ENCODE assay signal across 18 cellular contexts in genomic region chr5:166909040-166909439, GRCh38.
A peak's percentile ranks its signal among the peaks of the same experiment; 100 is the strongest.
DNase-seq lines count a peak whose midpoint lies in the region; ATAC-seq and TF ChIP-seq lines count a peak whose summit lies in the region.
"Had no signal": no experiment of that assay in that cellular context is flagged by ENCODE, and none has a peak within 500 bp of the region (broad histone marks: within the 10 kb centered on the region; RNA-seq: fewer than 3 reads in every experiment).

No MANE protein-coding gene starts in this region.

- H4K20me1 ChIP-seq in SK-N-SH (ENCODE audit: insufficient read depth): no peaks in the 10 kb centered on the region

- H3K9me2 ChIP-seq in SK-N-SH: no peaks in the 10 kb centered on the region

- CTCF ChIA-PET in SK-N-SH (lab: Yijun Ruan, JAX): no interaction called here

- no peak overlapping the region for H3K4me2 ChIP-seq in SK-N-SH

- H3K79me2 ChIP-seq in SK-N-SH (ENCODE audit: insufficient read depth): no peaks in the 10 kb centered on the region; the same call in 1 of the 2 replicates

- POLR2A ChIA-PET in SK-N-SH (lab: Yijun Ruan, JAX): no interaction called here

- no peaks in the 10 kb centered on the region for H3K36me3 ChIP-seq in SK-N-SH (replicated peaks in 1 of 2; ENCODE audit: control insufficient read depth in 1 of 2, insufficient read depth in 2 of 2, low read length in 1 of 2)
- H3K36me3 ChIP-seq: pancreas, transverse colon had no signal

- TF ChIP-seq RAD21 in SK-N-SH (IDR thresholded peaks at IDR 0.05; ENCODE audit: low read length): no peak

- no peaks in the 10 kb centered on the region for H3F3A ChIP-seq in SK-N-SH (replicated peaks; ENCODE audit: insufficient read depth)

- H3K27ac ChIP-seq in SK-N-SH (ENCODE audit: low read depth in 2 of 2, low read length in 1 of 2): no peak overlapping the region
- H3K27ac ChIP-seq in foreskin keratinocyte: no peak overlapping the region
- H3K27ac ChIP-seq: pancreas, skin epidermis, transverse colon had no signal

- ATAC-seq in SK-N-SH treated with all-trans-retinoic acid at 6 μM for 48 hours (no peak), foreskin keratinocyte (peak; percentile 94), GM18502 (IDR thresholded peaks at IDR 0.05; ENCODE audit: poor library complexity, unreplicated experiment) (no peak), HG02763 (IDR thresholded peaks at IDR 0.05; ENCODE audit: unreplicated experiment) (no peak), GM18519 (IDR thresholded peaks at IDR 0.05; ENCODE audit: low FRiP score, unreplicated experiment) (no peak)
- ATAC-seq: pancreas had no signal

- H3K9ac ChIP-seq in SK-N-SH: no peak overlapping the region

- TF ChIP-seq CTCF in SK-N-SH (IDR thresholded peaks at IDR 0.05): no peak
- TF ChIP-seq CTCF in astrocyte of the cerebellum (IDR thresholded peaks at IDR 0.05; ENCODE audit: low read depth, low read length, missing control alignments): no peak
- no peak for TF ChIP-seq CTCF in foreskin keratinocyte (conservative IDR thresholded peaks at IDR 0.05)

- no peak for TF ChIP-seq EP300 in SK-N-SH (IDR thresholded peaks at IDR 0.05; ENCODE audit: borderline replicate concordance in 1 of 2, low read depth in 1 of 2, low read length in 1 of 2)

- no peaks in the 10 kb centered on the region for H3K9me3 ChIP-seq in SK-N-SH
- H3K9me3 ChIP-seq: pancreas, transverse colon had no signal

- no peaks in the 10 kb centered on the region for H3K27me3 ChIP-seq in SK-N-SH (ENCODE audit: insufficient read depth)
- H3K27me3 ChIP-seq in foreskin keratinocyte: no peaks in the 10 kb centered on the region
- H3K27me3 ChIP-seq: pancreas, transverse colon had no signal

- no peak overlapping the region for H2AFZ ChIP-seq in SK-N-SH (ENCODE audit: low read depth)

- in situ Hi-C loops in astrocyte of the cerebellum (cut with HindIII; ENCODE audit: low sequenced_read_pairs): no loop called here

- H3K4me1 ChIP-seq in SK-N-SH (ENCODE audit: control insufficient read depth in 1 of 2, insufficient read depth in 2 of 2, low read depth in 1 of 2, low read length in 1 of 2) (no peaks in the 10 kb centered on the region), foreskin keratinocyte (peaks cover 3% of the 10 kb centered on the region)
- H3K4me1 ChIP-seq: pancreas, transverse colon had no signal

- H3K4me3 ChIP-seq in SK-N-SH (ENCODE audit: low read depth in 2 of 2, low read length in 1 of 2) (no peak overlapping the region), astrocyte of the cerebellum (ENCODE audit: low read depth, low read length) (no peak overlapping the region)
- H3K4me3 ChIP-seq: pancreas, skin epidermis, transverse colon had no signal

- DNase-seq in SK-N-SH: no peak
- peak; percentile 69 for DNase-seq in astrocyte of the cerebellum (ENCODE audit: low read depth)
- peak; percentile 50 to 86 for DNase-seq in foreskin keratinocyte
- no peak for DNase-seq in NK-92 (lab: John Stamatoyannopoulos, UW; ENCODE audit: unreplicated experiment)
- DNase-seq: 8988T; activated CD4-positive, CD25-positive, alpha-beta regulatory T cell; activated effector memory CD4-positive, alpha-beta T cell treated with anti-CD3 and anti-CD28 coated beads, Interleukin-2, amount 50 U/mL, for 16 hours; amniotic stem cell; erythroblast; NCI-H2081 treated with DMSO at 0.1 percent for 48 hours; NCI-H524 treated with DMSO at 0.1 percent for 48 hours; pancreas; transverse colon had no signal

TF ChIP-seq in SK-N-SH treated with all-trans-retinoic acid at 6 μM for 48 hours, 23 proteins besides CTCF, POLR2A, EP300 and RAD21:
- TF ChIP-seq ESRRG (CRISPR knock-in tag; IDR thresholded peaks at IDR 0.05) (no peak), BACH2 (CRISPR knock-in tag; IDR thresholded peaks at IDR 0.05; ENCODE audit: borderline replicate concordance) (no peak), TOX (CRISPR knock-in tag; IDR thresholded peaks at IDR 0.05; ENCODE audit: borderline replicate concordance) (no peak), ISL1 (CRISPR knock-in tag; IDR thresholded peaks at IDR 0.05) (peak; percentile 74)
- TF ChIP-seq, protein P1, sequence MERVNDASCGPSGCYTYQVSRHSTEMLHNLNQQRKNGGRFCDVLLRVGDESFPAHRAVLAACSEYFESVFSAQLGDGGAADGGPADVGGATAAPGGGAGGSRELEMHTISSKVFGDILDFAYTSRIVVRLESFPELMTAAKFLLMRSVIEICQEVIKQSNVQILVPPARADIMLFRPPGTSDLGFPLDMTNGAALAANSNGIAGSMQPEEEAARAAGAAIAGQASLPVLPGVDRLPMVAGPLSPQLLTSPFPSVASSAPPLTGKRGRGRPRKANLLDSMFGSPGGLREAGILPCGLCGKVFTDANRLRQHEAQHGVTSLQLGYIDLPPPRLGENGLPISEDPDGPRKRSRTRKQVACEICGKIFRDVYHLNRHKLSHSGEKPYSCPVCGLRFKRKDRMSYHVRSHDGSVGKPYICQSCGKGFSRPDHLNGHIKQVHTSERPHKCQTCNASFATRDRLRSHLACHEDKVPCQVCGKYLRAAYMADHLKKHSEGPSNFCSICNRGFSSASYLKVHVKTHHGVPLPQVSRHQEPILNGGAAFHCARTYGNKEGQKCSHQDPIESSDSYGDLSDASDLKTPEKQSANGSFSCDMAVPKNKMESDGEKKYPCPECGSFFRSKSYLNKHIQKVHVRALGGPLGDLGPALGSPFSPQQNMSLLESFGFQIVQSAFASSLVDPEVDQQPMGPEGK (CRISPR knock-in tag; IDR thresholded peaks at IDR 0.05; ENCODE audit: borderline replicate concordance): peak; percentile 41; the same call in 1 of the 2 replicates

TF ChIP-seq in SK-N-SH, 30 proteins besides CTCF, POLR2A, EP300 and RAD21:
- TF ChIP-seq RFX5 (IDR thresholded peaks at IDR 0.05; ENCODE audit: low read length) (no peak), RXRA (IDR thresholded peaks at IDR 0.05; ENCODE audit: borderline replicate concordance, low read depth) (no peak), TCF12 (IDR thresholded peaks at IDR 0.05) (no peak), FOSL2 (IDR thresholded peaks at IDR 0.05; ENCODE audit: borderline replicate concordance, low read depth) (no peak), FOXM1 (IDR thresholded peaks at IDR 0.05; ENCODE audit: low read depth) (no peak), ZBTB33 (IDR thresholded peaks at IDR 0.05; ENCODE audit: borderline replicate concordance, low read depth) (no peak), JUND (IDR thresholded peaks at IDR 0.05) (no peak), TAF1 (IDR thresholded peaks at IDR 0.05; ENCODE audit: borderline replicate concordance, low read depth, low read length) (no peak), CHD2 (IDR thresholded peaks at IDR 0.05; ENCODE audit: low read length, partially characterized antibody) (no peak), MEF2A (IDR thresholded peaks at IDR 0.05; ENCODE audit: borderline replicate concordance, low read depth) (no peak), ELF1 (IDR thresholded peaks at IDR 0.05) (no peak)
- TF ChIP-seq, protein P2, sequence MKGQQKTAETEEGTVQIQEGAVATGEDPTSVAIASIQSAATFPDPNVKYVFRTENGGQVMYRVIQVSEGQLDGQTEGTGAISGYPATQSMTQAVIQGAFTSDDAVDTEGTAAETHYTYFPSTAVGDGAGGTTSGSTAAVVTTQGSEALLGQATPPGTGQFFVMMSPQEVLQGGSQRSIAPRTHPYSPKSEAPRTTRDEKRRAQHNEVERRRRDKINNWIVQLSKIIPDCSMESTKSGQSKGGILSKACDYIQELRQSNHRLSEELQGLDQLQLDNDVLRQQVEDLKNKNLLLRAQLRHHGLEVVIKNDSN (IDR thresholded peaks at IDR 0.05; ENCODE audit: borderline replicate concordance, low read depth): no peak

Comparison
In these comparisons a context has a peak if more than half of its experiments do, and no peak if none do; other contexts are left out.
1. DNase-seq: peak in astrocyte of the cerebellum (single experiment) and foreskin keratinocyte (2 of 2); none in SK-N-SH (single experiment) and NK-92 (single experiment).